In genomic region chr1:209822706-209823105, GRCh38 we compare ENCODE assay signal across 13 cellular contexts. TPM values are rescaled to one million over a fixed set of nuclear protein-coding genes. Genes with fewer than 3 reads are reported as not detected.
DNase-seq lines count a peak whose midpoint lies in the region; ATAC-seq and TF ChIP-seq lines count a peak whose summit lies in the region.
"Had no signal": no experiment of that assay in that cellular context is flagged by ENCODE, and none has a peak within 500 bp of the region (broad histone marks: within the 10 kb centered on the region; RNA-seq: fewer than 3 reads in every experiment).

No MANE protein-coding gene starts in this region.

- intact Hi-C loops in prostate gland (cut with DNase I) = no loop called here

- no peak overlapping the region for H3K14ac ChIP-seq in neuronal stem cell (ENCODE audit: low read length)

- peak overlapping the region; percentile 64 for H2AFZ ChIP-seq in DND-41 (ENCODE audit: low read depth, low read length)
- H2AFZ ChIP-seq in neuronal stem cell (ENCODE audit: low read length) = peak overlapping the region; percentile 76

- H3K9me3 ChIP-seq in DND-41 (ENCODE audit: insufficient read depth, low read length, severe bottlenecking) (no peaks in the 10 kb centered on the region), neuronal stem cell (replicated peaks in 1 of 2; ENCODE audit: control insufficient read depth in 2 of 2, insufficient read depth in 1 of 2, low read depth in 1 of 2, low read length in 2 of 2) (no peaks in the 10 kb centered on the region), prostate gland (no peaks in the 10 kb centered on the region)
- H3K9me3 ChIP-seq: ascending aorta, BLaER1 had no signal

- H2AK5ac ChIP-seq in neuronal stem cell (ENCODE audit: low read depth, low read length) = no peak overlapping the region

- H3K79me2 ChIP-seq in DND-41 (ENCODE audit: insufficient read depth, low read length) = no peaks in the 10 kb centered on the region

- no peaks in the 10 kb centered on the region for H3K36me3 ChIP-seq in DND-41 (ENCODE audit: insufficient read depth, low read length)
- H3K36me3 ChIP-seq in brain microvascular endothelial cell (replicated peaks) = no peaks in the 10 kb centered on the region
- no peaks in the 10 kb centered on the region for H3K36me3 ChIP-seq in neuronal stem cell (replicated peaks in 1 of 2; ENCODE audit: control insufficient read depth in 2 of 2, insufficient read depth in 2 of 2, low read length in 2 of 2)
- no peaks in the 10 kb centered on the region for H3K36me3 ChIP-seq in prostate gland
- H3K36me3 ChIP-seq: ascending aorta, BLaER1 had no signal

- peak overlapping the region; percentile 6 for H4K8ac ChIP-seq in neuronal stem cell (ENCODE audit: low read depth, low read length)

- no peak overlapping the region for H4K91ac ChIP-seq in neuronal stem cell (ENCODE audit: low read depth, low read length, poor library complexity)

- H3K4me2 ChIP-seq in DND-41 (ENCODE audit: insufficient read depth, low read length) (peak overlapping the region; percentile 34; the same call in 1 of the 2 replicates), neuronal stem cell (ENCODE audit: insufficient read depth, low read length, poor library complexity, severe bottlenecking) (no peak overlapping the region)
- H3K4me2 ChIP-seq: BLaER1 had no signal

- no peak overlapping the region for H2BK15ac ChIP-seq in neuronal stem cell (ENCODE audit: low read length)

- no peak overlapping the region for H2BK5ac ChIP-seq in neuronal stem cell (ENCODE audit: low read length)

- H2BK120ac ChIP-seq in neuronal stem cell (ENCODE audit: low read depth, low read length) = no peak overlapping the region

- no peak overlapping the region for H3K4ac ChIP-seq in neuronal stem cell (ENCODE audit: low read length)

- H3K4me1 ChIP-seq in DND-41 (ENCODE audit: insufficient read depth, low read length) (peaks cover 20% of the 10 kb centered on the region), neuronal stem cell (ENCODE audit: control insufficient read depth in 2 of 2, insufficient read depth in 1 of 2, low read depth in 1 of 2, low read length in 2 of 2) (peaks cover 0 to 6% of the 10 kb centered on the region in 2 donors), prostate gland (replicated peaks) (no peaks in the 10 kb centered on the region)
- H3K4me1 ChIP-seq: ascending aorta had no signal

- no peak overlapping the region for H2BK12ac ChIP-seq in neuronal stem cell (ENCODE audit: low read length)

- H3K27ac ChIP-seq in DND-41 (ENCODE audit: low read length) (no peak overlapping the region), brain microvascular endothelial cell (no peak overlapping the region), neuronal stem cell (replicated peaks; ENCODE audit: low read length) (no peak overlapping the region), prostate gland (peak overlapping the region in 1 of 2 donors; percentile 48)
- H3K27ac ChIP-seq: ascending aorta, BLaER1, HL-60 had no signal

- peak overlapping the region; percentile 33 for H3K18ac ChIP-seq in neuronal stem cell (ENCODE audit: low read length)

- no peaks in the 10 kb centered on the region for H4K20me1 ChIP-seq in DND-41 (ENCODE audit: insufficient read depth, low read length)
- H4K20me1 ChIP-seq: BLaER1 had no signal

- ATAC-seq in DND-41 (ENCODE audit: insufficient read depth, low read depth) = no peak

- no peaks in the 10 kb centered on the region for H3K79me1 ChIP-seq in neuronal stem cell (ENCODE audit: low read depth, low read length)

- no peak overlapping the region for H3K9ac ChIP-seq in DND-41 (ENCODE audit: low read depth, low read length)
- no peak overlapping the region for H3K9ac ChIP-seq in neuronal stem cell (ENCODE audit: low read depth, low read length, poor library complexity)
- H3K9ac ChIP-seq: BLaER1 had no signal

- no peak for TF ChIP-seq CTCF in DND-41 (IDR thresholded peaks at IDR 0.05; ENCODE audit: borderline replicate concordance, extremely low read depth, low read length, poor library complexity, severe bottlenecking)
- no peak for TF ChIP-seq CTCF in brain microvascular endothelial cell (IDR thresholded peaks at IDR 0.05; ENCODE audit: low read depth, low read length, missing control alignments)
- no peak for TF ChIP-seq CTCF in prostate gland (IDR thresholded peaks at IDR 0.05)

- H3K23ac ChIP-seq in neuronal stem cell (ENCODE audit: low read depth, low read length, poor library complexity) = no peak overlapping the region

- DNase-seq in DND-41 (no peak), NCI-H146 (lab: John Stamatoyannopoulos, UW) (peak; percentile 38), brain microvascular endothelial cell (no peak), neuronal stem cell (ENCODE audit: low spot score) (no peak), prostate gland (ENCODE audit: low spot score) (no peak), RPMI8226 (no peak), NCI-H524 treated with DMSO at 0.1 percent for 48 hours (lab: John Stamatoyannopoulos, UW) (no peak)
- DNase-seq: activated CD4-positive, alpha-beta T cell treated with anti-CD3 and anti-CD28 coated beads, Interleukin-2, amount 50 U/mL, for 4 hours; NCI-H526 treated with DMSO at 0.1 percent for 48 hours had no signal

- TF ChIP-seq POLR2A in prostate gland (IDR thresholded peaks at IDR 0.05) = no peak

- in situ Hi-C loops in brain microvascular endothelial cell (cut with HindIII; ENCODE audit: low pct_ligation_motif_present, low sequenced_read_pairs) = no loop called here

- H3K4me3 ChIP-seq in DND-41 (ENCODE audit: low read depth in 1 of 2, low read length in 2 of 2) = no peak overlapping the region
- H3K4me3 ChIP-seq in brain microvascular endothelial cell (ENCODE audit: low read depth, low read length) = peak overlapping the region; percentile 1
- no peak overlapping the region for H3K4me3 ChIP-seq in neuronal stem cell (ENCODE audit: low read length in 2 of 2)
- H3K4me3 ChIP-seq in prostate gland = no peak overlapping the region
- H3K4me3 ChIP-seq: ascending aorta, BLaER1 had no signal

- WGBS in neuronal stem cell (ENCODE audit: extremely low coverage in 2 of 2, insufficient read length in 2 of 2, insufficient replicate concordance in 1 of 2), 2 donors = no CpG with 5 or more reads among the region's 7 CpGs
- WGBS in prostate gland = 24% methylated on average over 7 of the region's 7 CpGs

- peaks cover 6% of the 10 kb centered on the region for H3K27me3 ChIP-seq in DND-41 (ENCODE audit: insufficient read depth, low read length, poor library complexity)
- no peaks in the 10 kb centered on the region for H3K27me3 ChIP-seq in brain microvascular endothelial cell (replicated peaks)
- peaks cover 0 to 11% (median 0%) of the 10 kb centered on the region in 3 experiments for H3K27me3 ChIP-seq in neuronal stem cell (ENCODE audit: control insufficient read depth in 3 of 3, insufficient read depth in 3 of 3, low read depth in 1 of 3, low read length in 3 of 3)
- H3K27me3 ChIP-seq in prostate gland (replicated peaks; ENCODE audit: insufficient read depth) = no peaks in the 10 kb centered on the region
- H3K27me3 ChIP-seq: ascending aorta, BLaER1 had no signal

RNA-seq across cellular contexts. Expression of gene UTP25, which starts 5.1 kb away (rescaled TPM):
- polyA plus RNA-seq in neuronal stem cell (2013, experiment 1 of 2) = 2.7 TPM
- 2.8 TPM for polyA plus RNA-seq in neuronal stem cell (2013, experiment 2 of 2)
- total RNA-seq in prostate gland = 1 to 10 TPM; 6.0 to 8.1 TPM

RNA-seq across cellular contexts. Expression of gene IRF6, which starts 16.8 kb away (rescaled TPM):
- 0.01 TPM for polyA plus RNA-seq in neuronal stem cell (2013, experiment 1 of 2)
- 0.03 TPM for polyA plus RNA-seq in neuronal stem cell (2013, experiment 2 of 2)
- 100 to 1,000 TPM in 1 of 2 donors, 10 to 100 TPM in 1; 59.8 to 118 TPM for total RNA-seq in prostate gland
- total RNA-seq: T-helper 2 cell treated with Interferon-gamma antibody and Interleukin-4, amounts not matched to agents 100 ng/mL and 5 ng/mL, for 36 hours had no signal

RNA-seq across cellular contexts. Expression of gene C1orf74, which starts 38.3 kb away (rescaled TPM):
- 2.3 TPM for polyA plus RNA-seq in neuronal stem cell (2013, experiment 1 of 2)
- polyA plus RNA-seq in neuronal stem cell (2013, experiment 2 of 2) = 2.4 TPM
- total RNA-seq in prostate gland = 1 to 10 TPM; 5.0 to 6.8 TPM
